ENCODE assay signal across 29 cellular contexts in genomic region chr10:117000580-117000979, GRCh38. TPM values are rescaled to one million over a fixed set of nuclear protein-coding genes. Genes with fewer than 3 reads are reported as not detected.
A peak's percentile ranks its signal among the peaks of the same experiment; 100 is the strongest.
DNase-seq lines count a peak whose midpoint lies in the region; ATAC-seq, FAIRE-seq and TF ChIP-seq lines count a peak whose summit lies in the region.
"Had no signal": no experiment of that assay in that cellular context is flagged by ENCODE, and none has a peak within 500 bp of the region (broad histone marks: within the 10 kb centered on the region; RNA-seq: fewer than 3 reads in every experiment).

No MANE protein-coding gene starts in this region.

- WGBS in A549 (ENCODE audit: missing lambda C conversion rate) = 69% methylated on average over 2 of the region's 2 CpGs

- no peak overlapping the region for H3K27ac ChIP-seq in A549
- H3K27ac ChIP-seq: breast epithelium, colonic mucosa, esophagus muscularis mucosa, hepatocyte, left ventricle myocardium inferior, thyroid gland, VCaP had no signal

- no peaks in the 10 kb centered on the region for H3K9me3 ChIP-seq in A549
- H3K9me3 ChIP-seq: BE2C, breast epithelium, colonic mucosa, esophagus muscularis mucosa, left ventricle myocardium inferior, thyroid gland had no signal

- FAIRE-seq in A549 (lab: Jason Lieb, UNC) = no peak
- FAIRE-seq: frontal cortex had no signal

- DNase-seq in A549 (ENCODE audit: low read depth in 1 of 2, low spot score in 1 of 2) = peak in 1 of 2 experiments; percentile 26
- DNase-seq in NAMALWA (ENCODE audit: low spot score) = peak; percentile 16
- peak; percentile 2 for DNase-seq in choroid plexus epithelial cell (ENCODE audit: low read depth)
- DNase-seq in iPS-NIHi7 (ENCODE audit: extremely low spot score) = peak; percentile 18
- DNase-seq in effector CD4-positive, alpha-beta T cell = no peak
- DNase-seq in Kasumi-1 (lab: John Stamatoyannopoulos, UW) = no peak
- DNase-seq in AG08396 (ENCODE audit: low spot score) = no peak
- DNase-seq: activated CD4-positive, alpha-beta T cell treated with anti-CD3 and anti-CD28 coated beads, Interleukin-2, amount 10 ng/mL, durations not matched to agents 7 days and 5 days; activated naive CD4-positive, alpha-beta T cell treated with Interleukin-2 at 50 U/mL for 16 hours; activated T-cell treated with anti-CD3 and anti-CD28 coated beads, Interleukin-2, amount 50 U/mL, for 72 hours; BE2C; CD8-positive, alpha-beta memory T cell; colonic mucosa; left ventricle myocardium inferior; MM.1S; naive thymus-derived CD8-positive, alpha-beta T cell; NCI-H146; NCI-H2171; NCI-H510A treated with DMSO at 0.1 percent for 48 hours; PC-3; Right ventricle myocardium superior; stimulated activated naive CD8-positive, alpha-beta T cell treated with anti-CD3 and anti-CD28 coated beads, Interleukin-15, Interleukin-2, amounts not matched to agents 100 U/mL and 50 U/mL, for 24 hours; thyroid gland had no signal

- CTCF ChIA-PET in A549 (lab: Yijun Ruan, JAX) = no interaction called here

- TF ChIP-seq CTCF in A549 (IDR thresholded peaks at IDR 0.05) (no peak), choroid plexus epithelial cell (conservative IDR thresholded peaks at IDR 0.05; ENCODE audit: low read depth, low read length) (peak; percentile 9)

- POLR2A ChIA-PET in A549 (lab: Yijun Ruan, JAX) = no interaction called here

- TF ChIP-seq EP300 in A549 (IDR thresholded peaks at IDR 0.05) = no peak

- TF ChIP-seq POLR2A in A549 (IDR thresholded peaks at IDR 0.05; ENCODE audit: low read length) = no peak

- TF ChIP-seq RAD21 in A549 (conservative IDR thresholded peaks at IDR 0.05 in 1 of 2, IDR thresholded peaks at IDR 0.05 in 1 of 2) = peak in 1 of 2 experiments; percentile 11; a peak in 1 of 5 replicates

- H3K4me1 ChIP-seq in A549 = peaks cover 32% of the 10 kb centered on the region
- H3K4me1 ChIP-seq: BE2C, breast epithelium had no signal

- H3K4me2 ChIP-seq in A549 = no peak overlapping the region
- H3K4me2 ChIP-seq: hepatocyte had no signal

- ATAC-seq in A549 (no peak), HG02870 (IDR thresholded peaks at IDR 0.05; ENCODE audit: unreplicated experiment) (no peak)
- ATAC-seq: activated T-cell treated with anti-CD3 and anti-CD28 coated beads, Interleukin-2, amount 50 U/mL, for 72 hours; naive thymus-derived CD8-positive, alpha-beta T cell; PC-3; stimulated activated naive CD8-positive, alpha-beta T cell treated with anti-CD3 and anti-CD28 coated beads, Interleukin-15, Interleukin-2, amounts not matched to agents 100 U/mL and 50 U/mL, for 24 hours had no signal

- H3K4me3 ChIP-seq in A549 = no peak overlapping the region
- H3K4me3 ChIP-seq in choroid plexus epithelial cell (ENCODE audit: low read depth, low read length) = no peak overlapping the region
- H3K4me3 ChIP-seq: breast epithelium, colonic mucosa, esophagus muscularis mucosa, hepatocyte, left ventricle myocardium inferior, thyroid gland had no signal

TF ChIP-seq in A549, 52 proteins besides CTCF, POLR2A, EP300 and RAD21:
- TF ChIP-seq MAFK (IDR thresholded peaks at IDR 0.05; ENCODE audit: partially characterized antibody) = peak; percentile 22
- TF ChIP-seq KDM5A (IDR thresholded peaks at IDR 0.05) = no peak
- TF ChIP-seq MAZ (IDR thresholded peaks at IDR 0.05; ENCODE audit: borderline replicate concordance, low read depth, low read length) = no peak

RNA-seq across cellular contexts. Expression of gene SHTN1, which starts 4.4 kb away (rescaled TPM):
- polyA plus RNA-seq in A549 (2011; rRNA removed) = 44.2 and 63.1 TPM in 2 replicates
- 8.4 and 8.8 TPM in 2 replicates for polyA plus RNA-seq in A549 (2012; cell fraction: cytosol; rRNA removed)
- 7.3 and 14.2 TPM in 2 replicates for polyA plus RNA-seq in A549 (2012; cell fraction: nucleus; rRNA removed)
- 21.7 to 25.1 TPM (median 23.6 TPM) in 3 replicates for polyA plus RNA-seq in A549 (2017; fragmentation: RNase III; extraction: RNeasy Plus Mini Kit Qiagen cat#74134 plus additional on column Dnase treatment)
- polyA minus RNA-seq in A549 (2011; rRNA and poly(A)+ RNA removed) = 12.0 and 14.8 TPM in 2 replicates
- polyA plus RNA-seq: CD8-positive, alpha-beta memory T cell; naive thymus-derived CD8-positive, alpha-beta T cell had no signal

Comparison
In these comparisons a context has a peak if more than half of its experiments do, and no peak if none do; other contexts are left out.
1. DNase-seq: peak in NAMALWA (single experiment), choroid plexus epithelial cell (single experiment) and iPS-NIHi7 (single experiment); none in effector CD4-positive, alpha-beta T cell (single experiment), Kasumi-1 (0 of 2) and AG08396 (single experiment).